Comparison of ENCODE assay signal across 8 cellular contexts in the genomic region with DNA sequence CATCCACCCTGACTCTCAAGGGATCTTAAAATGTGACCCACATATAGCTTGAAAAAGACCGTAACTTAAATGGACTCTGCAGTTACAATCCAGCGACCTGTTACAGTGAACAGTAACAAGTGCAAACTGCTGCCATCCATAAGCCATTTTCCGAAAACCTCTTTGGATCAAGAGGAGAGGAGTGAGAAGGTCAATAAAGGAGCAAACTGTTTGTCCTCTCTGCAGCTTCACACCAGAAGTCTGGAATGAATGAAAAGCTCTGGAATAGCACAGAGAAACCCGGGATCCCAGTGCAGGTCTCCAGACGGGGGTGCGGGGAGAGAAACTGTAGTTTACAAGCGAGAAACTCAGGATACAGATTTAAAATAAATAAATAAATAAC. TPM values are rescaled to one million over a fixed set of nuclear protein-coding genes. Genes with fewer than 3 reads are reported as not detected.
A peak's percentile ranks its signal among the peaks of the same experiment; 100 is the strongest.
DNase-seq lines count a peak whose midpoint lies in the region; ATAC-seq and TF ChIP-seq lines count a peak whose summit lies in the region.

No MANE protein-coding gene starts in this region.

- DNase-seq in G401 (ENCODE audit: low spot score) (peak; percentile 53), NB4 (ENCODE audit: low read depth) (peak; percentile 30), mammary epithelial cell (no peak), lung (ENCODE audit: low spot score) (no peak), transverse colon (no peak), occipital lobe (lab: John Stamatoyannopoulos, UW) (no peak)

- no peaks in the 10 kb centered on the region for H3K9me3 ChIP-seq in mammary epithelial cell (replicated peaks; ENCODE audit: insufficient read depth, low read length)
- no peaks in the 10 kb centered on the region for H3K9me3 ChIP-seq in lung (ENCODE audit: control insufficient read depth in 2 of 2, insufficient read depth in 1 of 2, low read length in 1 of 2)
- no peaks in the 10 kb centered on the region for H3K9me3 ChIP-seq in transverse colon

- H3K79me2 ChIP-seq in mammary epithelial cell (ENCODE audit: insufficient read depth, low read length): no peaks in the 10 kb centered on the region

- TF ChIP-seq CTCF in NB4 (IDR thresholded peaks at IDR 0.05; ENCODE audit: low read depth, low read length): no peak
- no peak for TF ChIP-seq CTCF in mammary epithelial cell (conservative IDR thresholded peaks at IDR 0.05 in 1 of 2, IDR thresholded peaks at IDR 0.05 in 1 of 2; ENCODE audit: extremely low read depth in 1 of 2, insufficient read depth in 1 of 2, low read depth in 1 of 2, low read length in 2 of 2)
- TF ChIP-seq CTCF in lung (IDR thresholded peaks at IDR 0.05; ENCODE audit: control extremely low read depth, extremely low read depth): no peak
- TF ChIP-seq CTCF in transverse colon (IDR thresholded peaks at IDR 0.05): no peak

- no peak overlapping the region for H3K27ac ChIP-seq in mammary epithelial cell (ENCODE audit: insufficient read depth, low read depth, low read length)
- H3K27ac ChIP-seq in lung (ENCODE audit: low read depth in 1 of 2, low read length in 1 of 2): peak overlapping the region in 1 of 2 donors; percentile 64
- H3K27ac ChIP-seq in transverse colon: peak overlapping the region; percentile 71 to 78 (median 75)

- H2AFZ ChIP-seq in mammary epithelial cell (ENCODE audit: low read depth, low read length): peak overlapping the region; percentile 88

- ATAC-seq in lung (ENCODE audit: insufficient read depth, low FRiP score) (no peak), GM18505 (IDR thresholded peaks at IDR 0.05; ENCODE audit: unreplicated experiment) (no peak), HG03280 (IDR thresholded peaks at IDR 0.05; ENCODE audit: unreplicated experiment) (no peak)

- CTCF ChIA-PET in mammary epithelial cell (lab: Charles Lee; ENCODE audit: low non-redundant PET): no interaction called here

- TF ChIP-seq POLR2A in NB4 (IDR thresholded peaks at IDR 0.05; ENCODE audit: extremely low read depth, insufficient read length) (no peak), transverse colon (IDR thresholded peaks at IDR 0.05) (no peak), GM18505 (IDR thresholded peaks at IDR 0.05; ENCODE audit: borderline replicate concordance, extremely low read depth, insufficient read depth, insufficient read length) (no peak)

- TSS peak; percentile 83 for BruUV-seq in mammary epithelial cell (replicated peaks; lab: Mats Ljungman, UMichigan)

- peak overlapping the region; percentile 70 for H3K4me3 ChIP-seq in NB4 (ENCODE audit: low read depth, low read length)
- H3K4me3 ChIP-seq in mammary epithelial cell (replicated peaks in 1 of 3; ENCODE audit: insufficient read depth in 1 of 3, low read depth in 2 of 3, low read length in 3 of 3): peak overlapping the region; percentile 65 to 81 (median 69)
- peak overlapping the region; percentile 89 for H3K4me3 ChIP-seq in lung
- H3K4me3 ChIP-seq in transverse colon: peak overlapping the region; percentile 75 to 95 (median 92)

- dilution Hi-C loops in mammary epithelial cell (cut with HindIII; ENCODE audit: low sequenced_read_pairs): no loop called here

- peaks cover 3% of the 10 kb centered on the region for H3K4me1 ChIP-seq in mammary epithelial cell (ENCODE audit: insufficient read depth, low read length)
- H3K4me1 ChIP-seq in lung (ENCODE audit: control insufficient read depth in 2 of 2, insufficient read depth in 2 of 2, low read length in 2 of 2): no peaks in the 10 kb centered on the region
- peaks cover 6 to 24% (median 12%) of the 10 kb centered on the region in 4 donors for H3K4me1 ChIP-seq in transverse colon

- H3K4me2 ChIP-seq in mammary epithelial cell (ENCODE audit: insufficient read depth, low read depth, low read length): peak overlapping the region; percentile 88

- peak overlapping the region; percentile 20 for H3K9ac ChIP-seq in mammary epithelial cell (ENCODE audit: insufficient read depth, low read length)

- intact Hi-C loops in mammary epithelial cell (cut with micrococcal nuclease): no loop called here
- intact Hi-C loops in transverse colon (cut with DNase I; ENCODE audit: low total_unique reads): no loop called here

- in situ Hi-C loops in G401 (cut with HindIII; ENCODE audit: low sequenced_read_pairs): no loop called here
- in situ Hi-C loops in mammary epithelial cell (cut with MboI; ENCODE audit: low sequenced_read_pairs in 2 of 2): no loop called here
- in situ Hi-C loops in transverse colon (cut with MboI; ENCODE audit: low pct_ligation_motif_present in 1 of 4, low pct_unique_long_range_greater_than_20kb in 1 of 4, low sequenced_read_pairs in 3 of 4): no loop called here

- H3K27me3 ChIP-seq in mammary epithelial cell (ENCODE audit: insufficient read depth, low read length) (peaks cover 2% of the 10 kb centered on the region), lung (ENCODE audit: control insufficient read depth, insufficient read depth) (no peaks in the 10 kb centered on the region), transverse colon (no peaks in the 10 kb centered on the region)

- H4K20me1 ChIP-seq in mammary epithelial cell (ENCODE audit: insufficient read depth, low read length): no peaks in the 10 kb centered on the region

- H3K36me3 ChIP-seq in mammary epithelial cell (ENCODE audit: insufficient read depth, low read length) (no peaks in the 10 kb centered on the region), lung (ENCODE audit: control insufficient read depth in 2 of 2, insufficient read depth in 2 of 2, low read length in 2 of 2) (peaks cover 2 to 12% of the 10 kb centered on the region in 2 donors), transverse colon (peaks cover 0 to 9% (median 0%) of the 10 kb centered on the region in 4 donors)

- 7% methylated on average over 5 of the region's 7 CpGs for WGBS in mammary epithelial cell (ENCODE audit: low coverage, missing lambda C conversion rate)
- 7 to 8% methylated on average over 7 of the region's 7 CpGs for WGBS in lung, 2 donors
- 3 to 7% methylated on average over 6 to 7 of the region's 7 CpGs for WGBS in transverse colon (ENCODE audit: low coverage in 1 of 2), 2 donors

- TF ChIP-seq EP300 in transverse colon (IDR thresholded peaks at IDR 0.05; ENCODE audit: low read depth): no peak

RNA-seq across cellular contexts. Expression of a gene that starts 0.7 kb away (rescaled TPM):
- total RNA-seq in G401 (2014; rRNA removed; shearing (Covaris generic)): 2.4 and 3.9 TPM in 2 replicates
- total RNA-seq in mammary epithelial cell (10 to 100 TPM in 1 of 2 donors, 1 to 10 TPM in 1; 7.8 to 11.8 TPM), lung (10 to 100 TPM; 20.7 to 54.7 TPM), transverse colon (10 to 100 TPM; 15.9 to 24.7 (median 21.4) TPM), occipital lobe (68.6 TPM)
- polyA plus RNA-seq in mammary epithelial cell (1.2 TPM), lung (1 to 10 TPM; 4.3 to 9.7 TPM)
- 2.0 TPM for polyA minus RNA-seq in mammary epithelial cell

RNA-seq across cellular contexts. Expression of a gene that starts 30.0 kb away (rescaled TPM):
- not detected in 2 replicates for total RNA-seq in G401 (2014; rRNA removed; shearing (Covaris generic))
- total RNA-seq in mammary epithelial cell (not detected), lung (not detected), transverse colon (under 1 TPM in 1 of 4 donors, not detected in 3; 0.48 TPM), occipital lobe (not detected)
- polyA plus RNA-seq in mammary epithelial cell (not detected), lung (not detected)
- not detected for polyA minus RNA-seq in mammary epithelial cell

Comparison
In these comparisons a context has a peak if more than half of its experiments do, and no peak if none do; other contexts are left out.
1. DNase-seq: peak in G401 (single experiment) and NB4 (single experiment); none in mammary epithelial cell (single experiment), lung (single experiment), transverse colon (single experiment) and occipital lobe (single experiment).
2. Peak in every context shown above with its lines, with median percentiles within 50 percentile points of each other: H3K4me3 ChIP-seq.